ENCODE assay signal across 10 cellular contexts in the genomic region with DNA sequence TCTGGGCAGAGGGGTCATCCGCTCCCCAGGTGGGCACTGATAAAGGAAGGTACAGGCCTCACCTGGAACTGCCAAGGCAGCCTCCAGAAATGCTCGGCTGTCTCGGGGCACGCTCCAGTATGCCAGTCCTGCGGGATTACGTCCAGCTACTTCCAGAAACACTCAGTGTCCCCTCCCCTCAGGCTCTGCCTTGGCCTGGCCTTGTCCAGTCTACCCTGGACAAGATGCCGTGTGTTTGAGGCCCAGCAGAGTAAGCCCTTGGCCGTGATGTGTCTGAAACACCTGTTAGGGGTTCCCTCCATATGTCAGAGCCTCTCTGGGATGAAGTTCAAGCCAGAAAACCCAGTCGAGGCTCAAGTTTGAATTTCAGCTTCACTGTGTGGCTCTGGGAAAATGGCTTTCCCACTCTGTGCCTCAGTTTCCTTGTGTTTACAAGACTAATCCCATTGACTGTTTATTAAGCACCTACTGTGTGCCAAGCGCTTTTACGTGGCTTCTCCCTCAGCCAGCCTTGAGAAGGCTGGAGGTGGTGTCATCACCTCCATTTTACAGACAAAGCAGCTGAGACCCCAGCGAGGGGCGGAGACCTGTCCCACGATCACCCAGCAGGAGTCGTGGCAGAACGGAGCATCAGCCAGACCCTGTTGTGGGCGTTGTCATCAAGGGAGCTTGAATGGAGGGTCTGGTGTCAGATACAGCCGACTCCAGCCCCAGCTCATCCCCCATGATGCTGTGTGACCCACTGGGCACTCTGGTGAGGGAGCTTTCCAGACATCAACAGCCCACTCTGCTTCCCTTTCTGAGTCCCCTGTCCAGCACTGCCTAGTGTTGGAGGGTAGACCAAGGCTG. TPM values are rescaled to one million over a fixed set of nuclear protein-coding genes. Genes with fewer than 3 reads are reported as not detected.
A peak's percentile ranks its signal among the peaks of the same experiment; 100 is the strongest.
DNase-seq lines count a peak whose midpoint lies in the region; ATAC-seq and TF ChIP-seq lines count a peak whose summit lies in the region.
"Had no signal": no experiment of that assay in that cellular context is flagged by ENCODE, and none has a peak within 500 bp of the region (broad histone marks: within the 10 kb centered on the region; RNA-seq: fewer than 3 reads in every experiment).

No MANE protein-coding gene starts in this region.

- ATAC-seq in stimulated activated naive B cell treated with anti-CD40 and anti-IgM and Interleukin-4, amounts not matched to agents 10 μg/mL and 1 μg/mL and 100 μg/mL, for 72 hours (replicated peaks): no peak

- peaks cover 24% of the 10 kb centered on the region for H3K4me1 Mint-ChIP-seq in activated T-cell treated with anti-CD3 and anti-CD28 coated beads, Interleukin-2, amount 50 U/mL, for 24 hours (ENCODE audit: low read depth)
- peaks cover 42% of the 10 kb centered on the region for H3K4me1 Mint-ChIP-seq in activated CD4-positive, alpha-beta memory T cell treated with anti-CD3 and anti-CD28 coated beads, Interleukin-2, amount 10 ng/mL, durations not matched to agents 7 days and 5 days
- peaks cover 21 to 44% of the 10 kb centered on the region in 2 donors for H3K4me1 Mint-ChIP-seq in stimulated activated naive B cell treated with anti-CD40 and anti-IgM and Interleukin-4, amounts not matched to agents 10 μg/mL and 1 μg/mL and 100 μg/mL, for 72 hours

- TF ChIP-seq CTCF in fibroblast of mammary gland (conservative IDR thresholded peaks at IDR 0.05; ENCODE audit: control insufficient read depth, insufficient read depth, low read depth, low read length): no peak

- H3K27ac Mint-ChIP-seq in activated T-cell treated with anti-CD3 and anti-CD28 coated beads, Interleukin-2, amount 50 U/mL, for 24 hours: peak overlapping the region; percentile 99
- peak overlapping the region; percentile 98 for H3K27ac Mint-ChIP-seq in activated CD4-positive, alpha-beta memory T cell treated with anti-CD3 and anti-CD28 coated beads, Interleukin-2, amount 10 ng/mL, durations not matched to agents 7 days and 5 days
- H3K27ac Mint-ChIP-seq in stimulated activated naive B cell treated with anti-CD40 and anti-IgM and Interleukin-4, amounts not matched to agents 10 μg/mL and 1 μg/mL and 100 μg/mL, for 72 hours: peak overlapping the region; percentile 97

- CTCF ChIA-PET in activated CD4-positive, alpha-beta memory T cell treated with anti-CD3 and anti-CD28 coated beads, Interleukin-2, amount 10 ng/mL, durations not matched to agents 7 days and 5 days (lab: Charles Lee): interaction anchor here (0.6 to 2.2 kb wide), 10 partner anchors 10 to 538 kb away, joined by 3 to 23 read pairs (median 5); no protein-coding TSS in a partner anchor

- POLR2A ChIA-PET in activated CD4-positive, alpha-beta memory T cell treated with anti-CD3 and anti-CD28 coated beads, Interleukin-2, amount 10 ng/mL, durations not matched to agents 7 days and 5 days (lab: Charles Lee): interaction anchor here (0.8 to 2.4 kb wide), 16 partner anchors 10 to 280 kb away, joined by 3 to 28 read pairs (median 4); a partner anchor contains a TSS

- H3K27me3 Mint-ChIP-seq in activated T-cell treated with anti-CD3 and anti-CD28 coated beads, Interleukin-2, amount 50 U/mL, for 24 hours: no peaks in the 10 kb centered on the region
- H3K27me3 Mint-ChIP-seq in activated CD4-positive, alpha-beta memory T cell treated with anti-CD3 and anti-CD28 coated beads, Interleukin-2, amount 10 ng/mL, durations not matched to agents 7 days and 5 days: no peaks in the 10 kb centered on the region
- H3K27me3 Mint-ChIP-seq in stimulated activated naive B cell treated with anti-CD40 and anti-IgM and Interleukin-4, amounts not matched to agents 10 μg/mL and 1 μg/mL and 100 μg/mL, for 72 hours: no peaks in the 10 kb centered on the region

- peaks cover 46% of the 10 kb centered on the region for H3K36me3 Mint-ChIP-seq in activated T-cell treated with anti-CD3 and anti-CD28 coated beads, Interleukin-2, amount 50 U/mL, for 24 hours (ENCODE audit: low read depth)
- peaks cover 25% of the 10 kb centered on the region for H3K36me3 Mint-ChIP-seq in activated CD4-positive, alpha-beta memory T cell treated with anti-CD3 and anti-CD28 coated beads, Interleukin-2, amount 10 ng/mL, durations not matched to agents 7 days and 5 days (ENCODE audit: low read depth)
- peaks cover 28 to 30% of the 10 kb centered on the region in 2 donors for H3K36me3 Mint-ChIP-seq in stimulated activated naive B cell treated with anti-CD40 and anti-IgM and Interleukin-4, amounts not matched to agents 10 μg/mL and 1 μg/mL and 100 μg/mL, for 72 hours

- H3K4me3 Mint-ChIP-seq in activated T-cell treated with anti-CD3 and anti-CD28 coated beads, Interleukin-2, amount 50 U/mL, for 24 hours: peak overlapping the region; percentile 84
- H3K4me3 Mint-ChIP-seq in activated CD4-positive, alpha-beta memory T cell treated with anti-CD3 and anti-CD28 coated beads, Interleukin-2, amount 10 ng/mL, durations not matched to agents 7 days and 5 days: peak overlapping the region; percentile 77
- H3K4me3 Mint-ChIP-seq in stimulated activated naive B cell treated with anti-CD40 and anti-IgM and Interleukin-4, amounts not matched to agents 10 μg/mL and 1 μg/mL and 100 μg/mL, for 72 hours: peak overlapping the region; percentile 84 to 85

- DNase-seq in activated T-cell treated with anti-CD3 and anti-CD28 coated beads, Interleukin-2, amount 50 U/mL, for 24 hours: no peak
- DNase-seq in activated T-cell treated with anti-CD3 and anti-CD28 coated beads, Interleukin-2, amount 50 U/mL, for 1 hour: no peak
- no peak for DNase-seq in activated CD4-positive, alpha-beta memory T cell treated with anti-CD3 and anti-CD28 coated beads, Interleukin-2, amount 10 ng/mL, durations not matched to agents 7 days and 5 days
- peak; percentile 10 for DNase-seq in fibroblast of mammary gland (ENCODE audit: low read depth)
- DNase-seq in stimulated activated naive B cell treated with anti-CD40 and anti-IgM and Interleukin-4, amounts not matched to agents 10 μg/mL and 1 μg/mL and 100 μg/mL, for 72 hours: no peak
- no peak for DNase-seq in DMS53 (lab: John Stamatoyannopoulos, UW)
- no peak for DNase-seq in NCI-H82 (lab: John Stamatoyannopoulos, UW)
- no peak for DNase-seq in NCI-H526 (lab: John Stamatoyannopoulos, UW)
- DNase-seq: NCI-H1092 treated with DMSO at 0.1 percent for 48 hours; stimulated activated naive CD4-positive, alpha-beta T cell had no signal

- no peaks in the 10 kb centered on the region for H3K9me3 Mint-ChIP-seq in activated T-cell treated with anti-CD3 and anti-CD28 coated beads, Interleukin-2, amount 50 U/mL, for 24 hours
- H3K9me3 Mint-ChIP-seq in activated CD4-positive, alpha-beta memory T cell treated with anti-CD3 and anti-CD28 coated beads, Interleukin-2, amount 10 ng/mL, durations not matched to agents 7 days and 5 days: no peaks in the 10 kb centered on the region
- no peaks in the 10 kb centered on the region for H3K9me3 Mint-ChIP-seq in stimulated activated naive B cell treated with anti-CD40 and anti-IgM and Interleukin-4, amounts not matched to agents 10 μg/mL and 1 μg/mL and 100 μg/mL, for 72 hours

- H3K4me3 ChIP-seq in fibroblast of mammary gland (ENCODE audit: control insufficient read depth, low read depth, low read length): no peak overlapping the region

RNA-seq across cellular contexts. Expression of a gene that starts 2.0 kb away (rescaled TPM):
- total RNA-seq in activated CD4-positive, alpha-beta memory T cell treated with anti-CD3 and anti-CD28 coated beads, Interleukin-2, amount 10 ng/mL, durations not matched to agents 7 days and 5 days: 10 to 100 TPM; 10.9 to 11.3 TPM

RNA-seq across cellular contexts. Expression of a gene that starts 22.6 kb away (rescaled TPM):
- total RNA-seq in activated CD4-positive, alpha-beta memory T cell treated with anti-CD3 and anti-CD28 coated beads, Interleukin-2, amount 10 ng/mL, durations not matched to agents 7 days and 5 days: 10 to 100 TPM; 48.0 to 55.6 TPM

RNA-seq across cellular contexts. Expression of a gene that starts 42.0 kb away (rescaled TPM):
- 1 to 10 TPM; 6.2 to 6.3 TPM for total RNA-seq in activated CD4-positive, alpha-beta memory T cell treated with anti-CD3 and anti-CD28 coated beads, Interleukin-2, amount 10 ng/mL, durations not matched to agents 7 days and 5 days

RNA-seq across cellular contexts. Expression of a gene that starts 52.8 kb away (rescaled TPM):
- 1 to 10 TPM; 3.7 to 5.3 TPM for total RNA-seq in activated CD4-positive, alpha-beta memory T cell treated with anti-CD3 and anti-CD28 coated beads, Interleukin-2, amount 10 ng/mL, durations not matched to agents 7 days and 5 days

RNA-seq across cellular contexts. Expression of a gene that starts 53.4 kb away (rescaled TPM):
- 10 to 100 TPM; 29.2 to 29.9 TPM for total RNA-seq in activated CD4-positive, alpha-beta memory T cell treated with anti-CD3 and anti-CD28 coated beads, Interleukin-2, amount 10 ng/mL, durations not matched to agents 7 days and 5 days
